Comparison of ENCODE assay signal across 12 cellular contexts in the genomic region with DNA sequence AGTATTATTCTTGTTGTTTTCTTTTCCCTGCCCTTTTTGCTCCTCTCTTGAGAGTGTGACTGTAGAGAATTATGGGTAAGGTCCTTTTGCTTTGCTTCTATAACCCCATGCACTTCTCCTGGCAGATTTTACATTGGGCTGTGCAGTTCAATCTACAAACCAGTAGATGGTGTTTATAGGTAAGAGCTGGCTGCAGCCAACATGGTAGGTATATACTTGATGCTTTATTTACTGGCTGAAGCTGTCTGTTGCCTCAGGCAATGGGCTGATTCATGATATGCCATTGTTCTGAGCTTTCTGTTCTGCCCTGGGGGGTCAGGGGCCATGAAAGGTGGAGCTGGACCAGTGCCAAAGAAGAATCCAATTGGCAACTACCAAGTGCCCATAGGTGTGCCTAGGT. TPM values are rescaled to one million over a fixed set of nuclear protein-coding genes. Genes with fewer than 3 reads are reported as not detected.
A peak's percentile ranks its signal among the peaks of the same experiment; 100 is the strongest.
DNase-seq lines count a peak whose midpoint lies in the region; ATAC-seq, FAIRE-seq and TF ChIP-seq lines count a peak whose summit lies in the region.
"Had no signal": no experiment of that assay in that cellular context is flagged by ENCODE, and none has a peak within 500 bp of the region (broad histone marks: within the 10 kb centered on the region; RNA-seq: fewer than 3 reads in every experiment).

No MANE protein-coding gene starts in this region.

- H3K9me3 Mint-ChIP-seq in neural crest cell, result no peaks in the 10 kb centered on the region
- H3K9me3 Mint-ChIP-seq: central memory CD8-positive, alpha-beta T cell had no signal

- TF ChIP-seq CTCF in neural crest cell (conservative IDR thresholded peaks at IDR 0.05), result peak; percentile 43

- H3K4me1 Mint-ChIP-seq in neural crest cell, result no peaks in the 10 kb centered on the region
- H3K4me1 Mint-ChIP-seq: central memory CD8-positive, alpha-beta T cell had no signal

- no peaks in the 10 kb centered on the region for H3K27me3 Mint-ChIP-seq in neural crest cell (ENCODE audit: low read depth)

- TF ChIP-seq POLR2A in GM12891 (IDR thresholded peaks at IDR 0.05; ENCODE audit: low read depth, low read length), result no peak

- peak; percentile 66 for ATAC-seq in HG02885 (IDR thresholded peaks at IDR 0.05; ENCODE audit: poor library complexity, unreplicated experiment)

- H3K4me3 Mint-ChIP-seq in neural crest cell, result no peak overlapping the region
- H3K4me3 Mint-ChIP-seq: central memory CD8-positive, alpha-beta T cell had no signal

- no peaks in the 10 kb centered on the region for H3K36me3 Mint-ChIP-seq in neural crest cell (ENCODE audit: low read depth)

- peak in 2 of 3 experiments; percentile 28 to 62 for DNase-seq in NCI-H1417 (lab: John Stamatoyannopoulos, UW)
- DNase-seq in NCI-H1417 treated with DMSO at 0.1 percent for 48 hours (lab: John Stamatoyannopoulos, UW), result no peak
- DNase-seq in RKO (ENCODE audit: low spot score), result peak; percentile 3
- DNase-seq in neural crest cell (ENCODE audit: low read depth, low spot score), result no peak
- no peak for DNase-seq in AG08395 (ENCODE audit: low spot score)
- DNase-seq in GM12891 (ENCODE audit: insufficient read length, low spot score), result no peak
- no peak for DNase-seq in cerebellar nuclear complex (lab: John Stamatoyannopoulos, UW)
- DNase-seq: activated CD8-positive, alpha-beta memory T cell treated with anti-CD3 and anti-CD28 coated beads for 24 hours; PC-9; right lobe of liver had no signal

- no peak overlapping the region for H3K27ac Mint-ChIP-seq in neural crest cell (ENCODE audit: unreplicated experiment)

- no peak for FAIRE-seq in GM12891 (lab: Jason Lieb, UNC)

TF ChIP-seq in GM12891, 5 proteins besides CTCF, POLR2A, EP300 and RAD21:
- TF ChIP-seq POLR2AphosphoS5 (IDR thresholded peaks at IDR 0.05; ENCODE audit: low read depth, low read length) (no peak), PAX5 (IDR thresholded peaks at IDR 0.05; ENCODE audit: insufficient read depth, low read length, severe bottlenecking) (no peak), POU2F2 (IDR thresholded peaks at IDR 0.05; ENCODE audit: low read depth, low read length) (no peak)

RNA-seq across cellular contexts. Expression of gene MYL1, which starts 48.3 kb away (rescaled TPM):
- not detected in 2 replicates for total RNA-seq in neural crest cell
- polyA plus RNA-seq in GM12891 (2012; ENCODE audit: low read depth, missing spikeins), result not detected
- total RNA-seq: PC-9 had no signal

Comparison
In these comparisons a context has a peak if more than half of its experiments do, and no peak if none do; other contexts are left out.
1. DNase-seq: peak in NCI-H1417 (2 of 3) and RKO (single experiment); none in NCI-H1417 treated with DMSO at 0.1 percent for 48 hours (single experiment), neural crest cell (single experiment), AG08395 (single experiment), GM12891 (single experiment) and cerebellar nuclear complex (0 of 2).